In genomic region chr17:81959362-81960129, GRCh38 we compare ENCODE assay signal across 9 cellular contexts. TPM values are rescaled to one million over a fixed set of nuclear protein-coding genes. Genes with fewer than 3 reads are reported as not detected.
DNase-seq lines count a peak whose midpoint lies in the region; ATAC-seq, FAIRE-seq and TF ChIP-seq lines count a peak whose summit lies in the region.
"Had no signal": no experiment of that assay in that cellular context is flagged by ENCODE, and none has a peak within 500 bp of the region (broad histone marks: within the 10 kb centered on the region; RNA-seq: fewer than 3 reads in every experiment).

No MANE protein-coding gene starts in this region.

- H3K27ac Mint-ChIP-seq in WTC11, result no peak overlapping the region

- CTCF ChIA-PET in WTC11 (lab: Charles Lee), result interaction anchor here (0.7 to 4.6 kb wide), 24 partner anchors 9 to 195 kb away, joined by 3 to 56 read pairs (median 4); partner anchors contain the start of genes CENPX, DCXR, LRRC45 and MAFG

- H3K27me3 Mint-ChIP-seq in WTC11 (ENCODE audit: low read depth), result peaks cover 67% of the 10 kb centered on the region

- peak; percentile 85 for DNase-seq in DMS 273 (lab: John Stamatoyannopoulos, UW; ENCODE audit: unreplicated experiment)
- no peak for DNase-seq in DMS 273 treated with DMSO at 0.1 percent for 48 hours (lab: John Stamatoyannopoulos, UW)
- peak; percentile 70 for DNase-seq in WTC11 (ENCODE audit: low spot score)
- no peak for DNase-seq in bronchial epithelial cell (ENCODE audit: low read depth)
- peak; percentile 83 for DNase-seq in left kidney (ENCODE audit: low read depth, low spot score)
- peak; percentile 80 for DNase-seq in stimulated activated CD4-positive, alpha-beta T cell treated with anti-CD3 and anti-CD28 coated beads, Interleukin-4, amount 100 ng/mL, for 24 hours

- peak; percentile 98 for TF ChIP-seq CTCF in LNCAP (IDR thresholded peaks at IDR 0.05)
- TF ChIP-seq CTCF in WTC11 (IDR thresholded peaks at IDR 0.05), result 0 out of 2 replicates have a peak, but pooled peaks have one; percentile 17
- peak; percentile 71 for TF ChIP-seq CTCF in bronchial epithelial cell (IDR thresholded peaks at IDR 0.05; ENCODE audit: insufficient read depth, low read length, severe bottlenecking)

- H3K4me1 Mint-ChIP-seq in WTC11, result 0 out of 2 replicates have a peak, but pooled peaks cover 4% of the 10 kb centered on the region

- H3K9me3 Mint-ChIP-seq in WTC11, result no peaks in the 10 kb centered on the region

- peak overlapping the region; percentile 51 for H3K4me3 Mint-ChIP-seq in WTC11

- H3K27me3 ChIP-seq in bronchial epithelial cell (ENCODE audit: control insufficient read depth, insufficient read depth, low read length), result peaks cover 41% of the 10 kb centered on the region

- H3K4me3 ChIP-seq in bronchial epithelial cell (ENCODE audit: low read depth, low read length), result no peak overlapping the region

- peak; percentile 29 for ATAC-seq in WTC11
- no peak for ATAC-seq in HG03097 (IDR thresholded peaks at IDR 0.05; ENCODE audit: low FRiP score, unreplicated experiment)

- POLR2A ChIA-PET in WTC11 (lab: Charles Lee), result interaction anchor here (0.6 to 1.0 kb wide), 3 partner anchors 17 to 949 kb away, joined by 3 to 6 read pairs (median 4); no protein-coding TSS in a partner anchor

- no peaks in the 10 kb centered on the region for H3K36me3 ChIP-seq in bronchial epithelial cell (ENCODE audit: control insufficient read depth, insufficient read depth, low read length)

- FAIRE-seq in bronchial epithelial cell (lab: Jason Lieb, UNC), result no peak
- FAIRE-seq: A204.1 had no signal

- H3K36me3 Mint-ChIP-seq in WTC11, result no peaks in the 10 kb centered on the region

TF ChIP-seq in WTC11, 78 proteins besides CTCF, POLR2A, EP300 and RAD21:
- TF ChIP-seq HMGXB4 (CRISPR knock-in tag; IDR thresholded peaks at IDR 0.05) (0 out of 2 replicates have a peak, but pooled peaks have one; percentile 27), E2F5 (CRISPR knock-in tag; IDR thresholded peaks at IDR 0.05) (0 out of 2 replicates have a peak, but pooled peaks have one; percentile 34), ZNF396 (CRISPR knock-in tag; IDR thresholded peaks at IDR 0.05; ENCODE audit: borderline replicate concordance) (no peak), NR2C2 (CRISPR knock-in tag; IDR thresholded peaks at IDR 0.05) (no peak), ZNF232 (CRISPR knock-in tag; IDR thresholded peaks at IDR 0.05) (no peak), ZNF423 (CRISPR knock-in tag; IDR thresholded peaks at IDR 0.05) (peak; percentile 4; the same call in 1 of the 2 replicates), CDX4 (CRISPR knock-in tag; IDR thresholded peaks at IDR 0.05; ENCODE audit: borderline replicate concordance) (no peak)

RNA-seq across cellular contexts. Expression of gene NOTUM, which starts 1.4 kb away (rescaled TPM):
- total RNA-seq in WTC11 (2021) (1.2 to 1.9 TPM (median 1.7 TPM) in 3 replicates), bronchial epithelial cell (0.13 TPM in 1 of 2 replicates, not detected in the other)

RNA-seq across cellular contexts. Expression of gene MYADML2, which starts 12.5 kb away (rescaled TPM):
- total RNA-seq in WTC11 (2021) (0.44 to 0.62 TPM (median 0.46 TPM) in 3 replicates), bronchial epithelial cell (not detected in 2 replicates)

RNA-seq across cellular contexts. Expression of gene ASPSCR1, which starts 17.9 kb away (rescaled TPM):
- total RNA-seq in WTC11 (2021) (60.4 to 71.9 TPM (median 67.8 TPM) in 3 replicates), bronchial epithelial cell (22.6 and 32.1 TPM in 2 replicates)

RNA-seq across cellular contexts. Expression of gene PYCR1, which starts 22.4 kb away (rescaled TPM):
- 144 to 188 TPM (median 164 TPM) in 3 replicates for total RNA-seq in WTC11 (2021)
- 152 and 178 TPM in 2 replicates for total RNA-seq in bronchial epithelial cell

RNA-seq across cellular contexts. Expression of gene MAFG, which starts 32.0 kb away (rescaled TPM):
- total RNA-seq in WTC11 (2021) (24.2 to 29.8 TPM (median 24.3 TPM) in 3 replicates), bronchial epithelial cell (16.8 and 19.6 TPM in 2 replicates)

Comparison
In these comparisons a context has a peak if more than half of its experiments do, and no peak if none do; other contexts are left out.
1. DNase-seq: peak in DMS 273 (single experiment), WTC11 (single experiment), left kidney (single experiment) and stimulated activated CD4-positive, alpha-beta T cell treated with anti-CD3 and anti-CD28 coated beads, Interleukin-4, amount 100 ng/mL, for 24 hours (single experiment); none in DMS 273 treated with DMSO at 0.1 percent for 48 hours (single experiment) and bronchial epithelial cell (single experiment).
2. CTCF ChIP-seq: peak in every context shown above with its lines; median percentile 98 in LNCAP; 71 in bronchial epithelial cell; 17 in WTC11.